ENCODE assay signal across 25 cellular contexts in genomic region chr12:79294590-79294989, GRCh38.
"Had no signal": no experiment of that assay in that cellular context is flagged by ENCODE, and none has a peak within 500 bp of the region (broad histone marks: within the 10 kb centered on the region; RNA-seq: fewer than 3 reads in every experiment).

No MANE protein-coding gene starts in this region.

- H3K9ac ChIP-seq: neural progenitor cell, parathyroid adenoma had no signal

- H3K9me3 ChIP-seq: esophagus muscularis mucosa, heart right ventricle, right atrium auricular region, stomach, thyroid gland, upper lobe of right lung had no signal

- H3K27me3 ChIP-seq: esophagus muscularis mucosa, foreskin keratinocyte, heart right ventricle, neural progenitor cell, right atrium auricular region, stomach, thyroid gland, upper lobe of right lung had no signal

- H3K79me2 ChIP-seq: parathyroid adenoma had no signal

- H2AFZ ChIP-seq: neural progenitor cell, parathyroid adenoma had no signal

- H3K4me1 ChIP-seq: esophagus muscularis mucosa, heart right ventricle, neural progenitor cell, parathyroid adenoma, right atrium auricular region, stomach, thyroid gland, upper lobe of right lung had no signal

- DNase-seq: activated CD4-positive, alpha-beta memory T cell treated with anti-CD3 and anti-CD28 coated beads for 36 hours; activated CD4-positive, alpha-beta T cell treated with anti-CD3 and anti-CD28 coated beads, Interleukin-2, amount 10 ng/mL, durations not matched to agents 24 days and 14 days; activated CD4-positive, CD25-positive, alpha-beta regulatory T cell treated with anti-CD3 and anti-CD28 coated beads, Interleukin-2, amount 50 U/mL, for 72 hours; activated CD8-positive, alpha-beta memory T cell treated with anti-CD3 and anti-CD28 coated beads, Interleukin-2, amount 50 U/mL, for 4 hours; activated effector memory CD4-positive, alpha-beta T cell treated with anti-CD3 and anti-CD28 coated beads, Interleukin-2, amount 50 U/mL, for 16 hours; activated naive CD4-positive, alpha-beta T cell treated with anti-CD3 and anti-CD28 coated beads, Interleukin-2, amount 10 ng/mL, durations not matched to agents 7 days and 5 days; activated naive CD8-positive, alpha-beta T cell treated with anti-CD3 and anti-CD28 coated beads, Interleukin-2, amount 10 ng/mL, durations not matched to agents 7 days and 5 days; activated T-cell treated with anti-CD3 and anti-CD28 coated beads, Interleukin-2, amount 50 U/mL, for 1 hour; caudate nucleus; endodermal cell; foreskin keratinocyte; heart right ventricle; natural killer cell; occipital lobe; stimulated activated CD4-positive, alpha-beta T cell treated with anti-CD3 and anti-CD28 coated beads, Interleukin-15, amount 100 ng/mL, for 24 hours; stimulated activated CD4-positive, alpha-beta T cell treated with anti-CD3 and anti-CD28 coated beads, Interleukin-2, amount 100 ng/mL, for 24 hours; stimulated activated naive B cell treated with anti-CD40 and anti-IgM and Interleukin-4, amounts not matched to agents 10 μg/mL and 1 μg/mL and 100 μg/mL, for 72 hours; stomach; thyroid gland; upper lobe of right lung had no signal

- H3K27ac ChIP-seq: esophagus muscularis mucosa, foreskin keratinocyte, heart right ventricle, neural progenitor cell, parathyroid adenoma, right atrium auricular region, stomach, thyroid gland, upper lobe of right lung, VCaP had no signal

- H3K4me2 ChIP-seq: neural progenitor cell had no signal

- ATAC-seq: foreskin keratinocyte; heart right ventricle; natural killer cell; stimulated activated naive B cell treated with anti-CD40 and anti-IgM and Interleukin-4, amounts not matched to agents 10 μg/mL and 1 μg/mL and 100 μg/mL, for 72 hours; upper lobe of right lung had no signal

- H3K4me3 ChIP-seq: esophagus muscularis mucosa, heart right ventricle, neural progenitor cell, right atrium auricular region, stomach, thyroid gland, upper lobe of right lung had no signal

- H3K36me3 ChIP-seq: esophagus muscularis mucosa, heart right ventricle, right atrium auricular region, stomach, thyroid gland, upper lobe of right lung had no signal
